In genomic region chr11:79189055-79189454, GRCh38 we compare ENCODE assay signal across 23 cellular contexts.
DNase-seq lines count a peak whose midpoint lies in the region; TF ChIP-seq lines count a peak whose summit lies in the region.
"Had no signal": no experiment of that assay in that cellular context is flagged by ENCODE, and none has a peak within 500 bp of the region (broad histone marks: within the 10 kb centered on the region; RNA-seq: fewer than 3 reads in every experiment).

No MANE protein-coding gene starts in this region.

- no peaks in the 10 kb centered on the region for H3K27me3 Mint-ChIP-seq in activated naive CD4-positive, alpha-beta T cell treated with anti-CD3 and anti-CD28 coated beads for 36 hours (ENCODE audit: low read depth)
- no peaks in the 10 kb centered on the region for H3K27me3 Mint-ChIP-seq in activated CD4-positive, alpha-beta T cell treated with anti-CD3 and anti-CD28 coated beads, Interleukin-2, amount 10 ng/mL, durations not matched to agents 24 days and 14 days
- H3K27me3 Mint-ChIP-seq: CD4-positive, CD25-positive, alpha-beta regulatory T cell had no signal

- H3K9ac ChIP-seq in OCI-LY3 (ENCODE audit: low read length) = no peak overlapping the region

- H3K79me2 ChIP-seq in OCI-LY3 (ENCODE audit: low read length) = no peaks in the 10 kb centered on the region

- peaks cover 6% of the 10 kb centered on the region for H3K36me3 ChIP-seq in OCI-LY3 (replicated peaks; ENCODE audit: low read depth, low read length)

- no peaks in the 10 kb centered on the region for H3K4me1 Mint-ChIP-seq in activated naive CD4-positive, alpha-beta T cell treated with anti-CD3 and anti-CD28 coated beads for 36 hours (ENCODE audit: low read depth)
- H3K4me1 Mint-ChIP-seq in activated CD4-positive, alpha-beta T cell treated with anti-CD3 and anti-CD28 coated beads, Interleukin-2, amount 10 ng/mL, durations not matched to agents 24 days and 14 days = no peaks in the 10 kb centered on the region
- H3K4me1 Mint-ChIP-seq: CD4-positive, CD25-positive, alpha-beta regulatory T cell; GM23338 had no signal

- TF ChIP-seq CTCF in NB4 (IDR thresholded peaks at IDR 0.05; ENCODE audit: low read depth, low read length) (no peak), OCI-LY3 (IDR thresholded peaks at IDR 0.05; ENCODE audit: low read depth, low read length) (no peak), VCaP (conservative IDR thresholded peaks at IDR 0.05) (no peak)

- H3K27ac ChIP-seq in OCI-LY3 (ENCODE audit: low read length) (no peak overlapping the region), VCaP (peak overlapping the region; percentile 59)
- H3K27ac ChIP-seq: SK-N-MC had no signal

- H3K36me3 Mint-ChIP-seq in activated naive CD4-positive, alpha-beta T cell treated with anti-CD3 and anti-CD28 coated beads for 36 hours (ENCODE audit: low read depth) = no peaks in the 10 kb centered on the region
- no peaks in the 10 kb centered on the region for H3K36me3 Mint-ChIP-seq in activated CD4-positive, alpha-beta T cell treated with anti-CD3 and anti-CD28 coated beads, Interleukin-2, amount 10 ng/mL, durations not matched to agents 24 days and 14 days (ENCODE audit: low read depth)
- H3K36me3 Mint-ChIP-seq: CD4-positive, CD25-positive, alpha-beta regulatory T cell had no signal

- CTCF ChIA-PET in activated naive CD4-positive, alpha-beta T cell treated with anti-CD3 and anti-CD28 coated beads for 36 hours (lab: Charles Lee) = no interaction called here

- H3K9me3 Mint-ChIP-seq in activated naive CD4-positive, alpha-beta T cell treated with anti-CD3 and anti-CD28 coated beads for 36 hours = peaks cover 2% of the 10 kb centered on the region
- H3K9me3 Mint-ChIP-seq in activated CD4-positive, alpha-beta T cell treated with anti-CD3 and anti-CD28 coated beads, Interleukin-2, amount 10 ng/mL, durations not matched to agents 24 days and 14 days = no peaks in the 10 kb centered on the region

- intact Hi-C loops in activated naive CD4-positive, alpha-beta T cell treated with anti-CD3 and anti-CD28 coated beads for 36 hours (cut with micrococcal nuclease) = no loop called here
- intact Hi-C loops in activated CD4-positive, alpha-beta T cell treated with anti-CD3 and anti-CD28 coated beads, Interleukin-2, amount 10 ng/mL, durations not matched to agents 24 days and 14 days (cut with micrococcal nuclease) = no loop called here

- no peaks in the 10 kb centered on the region for H3K9me3 ChIP-seq in OCI-LY3 (ENCODE audit: insufficient read depth, low read length)

- H3K4me1 ChIP-seq in OCI-LY3 (ENCODE audit: low read length) = peaks cover 11% of the 10 kb centered on the region

- no peak overlapping the region for H3K4me3 ChIP-seq in NB4 (ENCODE audit: low read depth, low read length)
- H3K4me3 ChIP-seq in OCI-LY3 (ENCODE audit: low read length) = no peak overlapping the region
- H3K4me3 ChIP-seq: GM23338, SK-N-MC had no signal

- H3K4me3 Mint-ChIP-seq in activated naive CD4-positive, alpha-beta T cell treated with anti-CD3 and anti-CD28 coated beads for 36 hours = no peak overlapping the region
- no peak overlapping the region for H3K4me3 Mint-ChIP-seq in activated CD4-positive, alpha-beta T cell treated with anti-CD3 and anti-CD28 coated beads, Interleukin-2, amount 10 ng/mL, durations not matched to agents 24 days and 14 days
- H3K4me3 Mint-ChIP-seq: CD4-positive, CD25-positive, alpha-beta regulatory T cell; GM23338; H9 had no signal

- no peak overlapping the region for H2AFZ ChIP-seq in OCI-LY3 (ENCODE audit: low read depth, low read length)
- H2AFZ ChIP-seq: GM23338 had no signal

- TF ChIP-seq POLR2A in NB4 (IDR thresholded peaks at IDR 0.05; ENCODE audit: extremely low read depth, insufficient read length) = no peak

- no peak overlapping the region for H3K27ac Mint-ChIP-seq in activated naive CD4-positive, alpha-beta T cell treated with anti-CD3 and anti-CD28 coated beads for 36 hours
- H3K27ac Mint-ChIP-seq in activated CD4-positive, alpha-beta T cell treated with anti-CD3 and anti-CD28 coated beads, Interleukin-2, amount 10 ng/mL, durations not matched to agents 24 days and 14 days = no peak overlapping the region
- H3K27ac Mint-ChIP-seq: CD4-positive, CD25-positive, alpha-beta regulatory T cell; GM23338; H9 had no signal

- H3K27me3 ChIP-seq in OCI-LY3 (ENCODE audit: low read depth, low read length) = no peaks in the 10 kb centered on the region

- peak overlapping the region; percentile 8 for H3K4me2 ChIP-seq in OCI-LY3 (ENCODE audit: low read length)
- H3K4me2 ChIP-seq: GM23338 had no signal

- no peaks in the 10 kb centered on the region for H4K20me1 ChIP-seq in OCI-LY3 (ENCODE audit: insufficient read depth, low read length)

- DNase-seq in GF-D8 (lab: John Stamatoyannopoulos, UW) = peak; percentile 7
- peak; percentile 11 for DNase-seq in NB4 (ENCODE audit: low read depth)
- no peak for DNase-seq in activated naive CD4-positive, alpha-beta T cell treated with anti-CD3 and anti-CD28 coated beads for 36 hours
- DNase-seq in stimulated activated naive CD4-positive, alpha-beta T cell treated with Interleukin-2 at 50 U/mL for 16 hours (lab: John Stamatoyannopoulos, UW) = no peak
- no peak for DNase-seq in activated CD4-positive, alpha-beta T cell treated with anti-CD3 and anti-CD28 coated beads, Interleukin-2, amount 10 ng/mL, durations not matched to agents 24 days and 14 days
- no peak for DNase-seq in NCI-H774 (lab: John Stamatoyannopoulos, UW)
- DNase-seq: CD4-positive, CD25-positive, alpha-beta regulatory T cell; DMS153; H9; KBM-7; NCI-H1436; NCI-H187; NCI-H2171 treated with DMSO at 0.1 percent for 48 hours; NCI-H524; NCI-H748 treated with DMSO at 0.1 percent for 48 hours; NK-92 treated with Interleukin-12 subunit alpha and Interleukin-12 subunit beta, amount 100 ng/mL, for 24 hours; RPMI8226; SHP77; T-helper 2 cell had no signal

Comparison
In these comparisons a context has a peak if more than half of its experiments do, and no peak if none do; other contexts are left out.
1. DNase-seq: peak in GF-D8 (single experiment) and NB4 (single experiment); none in activated naive CD4-positive, alpha-beta T cell treated with anti-CD3 and anti-CD28 coated beads for 36 hours (single experiment), stimulated activated naive CD4-positive, alpha-beta T cell treated with Interleukin-2 at 50 U/mL for 16 hours (single experiment), activated CD4-positive, alpha-beta T cell treated with anti-CD3 and anti-CD28 coated beads, Interleukin-2, amount 10 ng/mL, durations not matched to agents 24 days and 14 days (single experiment) and NCI-H774 (single experiment).